13 cellular contexts compared by ENCODE assay signal in the genomic region with DNA sequence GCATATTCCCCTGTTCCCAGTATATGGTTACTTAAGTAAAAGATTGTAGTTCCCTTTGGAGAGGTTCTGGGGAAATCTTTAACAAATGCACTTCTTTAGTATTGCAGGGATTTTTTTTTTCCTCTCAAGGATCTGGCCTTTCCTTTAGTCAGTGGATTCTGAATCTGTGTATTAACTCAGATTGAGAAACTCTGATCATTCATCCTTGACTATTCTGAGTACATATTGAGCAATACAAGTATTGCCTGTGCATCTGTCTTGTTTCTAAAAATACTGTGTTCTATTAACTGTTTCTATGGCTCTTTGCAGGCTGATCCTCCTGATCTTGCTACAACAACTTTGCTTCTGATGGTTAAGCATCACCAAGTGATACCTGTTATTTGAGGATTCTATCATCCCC.
A peak's percentile ranks its signal among the peaks of the same experiment; 100 is the strongest.
DNase-seq lines count a peak whose midpoint lies in the region; ATAC-seq and TF ChIP-seq lines count a peak whose summit lies in the region.
"Had no signal": no experiment of that assay in that cellular context is flagged by ENCODE, and none has a peak within 500 bp of the region (broad histone marks: within the 10 kb centered on the region; RNA-seq: fewer than 3 reads in every experiment).

No MANE protein-coding gene starts in this region.

- no peaks in the 10 kb centered on the region for H3K36me3 ChIP-seq in H7 (replicated peaks; ENCODE audit: control insufficient read depth, insufficient read depth, low read length)

- DNase-seq in Ammon's horn (ENCODE audit: low spot score), result peak; percentile 16
- peak; percentile 71 for DNase-seq in choroid plexus epithelial cell (ENCODE audit: low read depth)
- no peak for DNase-seq in immature natural killer cell
- DNase-seq in H7, result no peak
- DNase-seq: activated CD4-positive, CD25-positive, alpha-beta regulatory T cell; amniotic stem cell; CD8-positive, alpha-beta T cell; stimulated activated naive CD8-positive, alpha-beta T cell treated with anti-CD3 and anti-CD28 coated beads, Interleukin-15, Interleukin-2, amounts not matched to agents 100 U/mL and 50 U/mL, for 24 hours had no signal

- H3K27ac Mint-ChIP-seq in nephron, result peak overlapping the region in 2 of 3 experiments; percentile 30 to 48
- H3K27ac Mint-ChIP-seq in immature natural killer cell, result no peak overlapping the region
- H3K27ac Mint-ChIP-seq: CD8-positive, alpha-beta T cell; progenitor cell of endocrine pancreas had no signal

- no peak overlapping the region for H3K4me3 Mint-ChIP-seq in nephron
- H3K4me3 Mint-ChIP-seq in immature natural killer cell, result no peak overlapping the region
- H3K4me3 Mint-ChIP-seq: CD8-positive, alpha-beta T cell had no signal

- H3K9me3 Mint-ChIP-seq in nephron, result peaks cover 2% of the 10 kb centered on the region
- no peaks in the 10 kb centered on the region for H3K9me3 Mint-ChIP-seq in immature natural killer cell
- H3K9me3 Mint-ChIP-seq: CD8-positive, alpha-beta T cell had no signal

- H3K27me3 ChIP-seq in H7 (ENCODE audit: control insufficient read depth, insufficient read depth, low read length), result no peaks in the 10 kb centered on the region

- peaks cover 43% of the 10 kb centered on the region for H3K4me1 Mint-ChIP-seq in nephron
- H3K4me1 Mint-ChIP-seq in immature natural killer cell, result no peaks in the 10 kb centered on the region

- H3K27me3 Mint-ChIP-seq in nephron (ENCODE audit: low read depth) (no peaks in the 10 kb centered on the region), immature natural killer cell (ENCODE audit: low read depth in 3 of 3) (no peaks in the 10 kb centered on the region)
- H3K27me3 Mint-ChIP-seq: progenitor cell of endocrine pancreas had no signal

- TF ChIP-seq CTCF in choroid plexus epithelial cell (conservative IDR thresholded peaks at IDR 0.05; ENCODE audit: low read depth, low read length) (no peak), nephron (IDR thresholded peaks at IDR 0.05; ENCODE audit: unreplicated experiment in 3 of 3) (no peak)

- ATAC-seq in HG02852 (IDR thresholded peaks at IDR 0.05; ENCODE audit: unreplicated experiment) (peak; percentile 56), GM19463 (IDR thresholded peaks at IDR 0.05; ENCODE audit: unreplicated experiment) (no peak), GM21447 (IDR thresholded peaks at IDR 0.05; ENCODE audit: unreplicated experiment) (no peak)
- ATAC-seq: CD8-positive, alpha-beta T cell; stimulated activated naive CD8-positive, alpha-beta T cell treated with anti-CD3 and anti-CD28 coated beads, Interleukin-15, Interleukin-2, amounts not matched to agents 100 U/mL and 50 U/mL, for 24 hours had no signal

- H3K36me3 Mint-ChIP-seq in nephron (ENCODE audit: low read depth), result no peaks in the 10 kb centered on the region
- H3K36me3 Mint-ChIP-seq in immature natural killer cell, result no peaks in the 10 kb centered on the region
- H3K36me3 Mint-ChIP-seq: CD8-positive, alpha-beta T cell had no signal

- H3K4me3 ChIP-seq in choroid plexus epithelial cell (ENCODE audit: low read depth, low read length) (no peak overlapping the region), H7 (ENCODE audit: insufficient read depth, low read depth, low read length) (no peak overlapping the region)

Comparison
In these comparisons a context has a peak if more than half of its experiments do, and no peak if none do; other contexts are left out.
1. DNase-seq: peak in Ammon's horn (single experiment) and choroid plexus epithelial cell (single experiment); none in immature natural killer cell (0 of 3) and H7 (single experiment).
2. H3K27ac Mint-ChIP-seq: peak in nephron (2 of 3); none in immature natural killer cell (0 of 6).